In genomic region chr17:8628609-8629169, GRCh38 we compare ENCODE assay signal across 8 cellular contexts. TPM values are rescaled to one million over a fixed set of nuclear protein-coding genes. Genes with fewer than 3 reads are reported as not detected.
DNase-seq lines count a peak whose midpoint lies in the region; ATAC-seq, FAIRE-seq and TF ChIP-seq lines count a peak whose summit lies in the region.

No MANE protein-coding gene starts in this region.

- H3K4me3 ChIP-seq in A549: peak overlapping the region; percentile 95

- H3K4me3 Mint-ChIP-seq in activated T-helper 2 cell treated with anti-CD3 and anti-CD28 coated beads, Interferon-gamma antibody, Interleukin-2, Interleukin-4, amounts not matched to agents 10 μg/mL and 5 μg/mL and 100 μg/mL, durations not matched to agents 14 hours and 24 hours and 36 hours (ENCODE audit: low read depth): peak overlapping the region; percentile 28

- peaks cover 11% of the 10 kb centered on the region for H3K4me1 Mint-ChIP-seq in activated T-helper 2 cell treated with anti-CD3 and anti-CD28 coated beads, Interferon-gamma antibody, Interleukin-2, Interleukin-4, amounts not matched to agents 10 μg/mL and 5 μg/mL and 100 μg/mL, durations not matched to agents 14 hours and 24 hours and 36 hours (ENCODE audit: low read depth)

- no peak for DNase-seq in A549 (ENCODE audit: low read depth in 1 of 2, low spot score in 1 of 2)
- DNase-seq in activated T-helper 2 cell treated with anti-CD3 and anti-CD28 coated beads, Interferon-gamma antibody, Interleukin-2, Interleukin-4, amounts not matched to agents 10 μg/mL and 5 μg/mL and 100 μg/mL, durations not matched to agents 14 hours and 24 hours and 36 hours (ENCODE audit: low spot score): no peak
- DNase-seq in left kidney (ENCODE audit: low read depth, low spot score): peak; percentile 46
- DNase-seq in NOMO-1 treated with DMSO at 0.1 percent for 48 hours (lab: John Stamatoyannopoulos, UW; ENCODE audit: unreplicated experiment): no peak
- DNase-seq in posterior cingulate gyrus: no peak
- DNase-seq in cortex of kidney (lab: John Stamatoyannopoulos, UW): no peak

- H3K9me3 Mint-ChIP-seq in activated T-helper 2 cell treated with anti-CD3 and anti-CD28 coated beads, Interferon-gamma antibody, Interleukin-2, Interleukin-4, amounts not matched to agents 10 μg/mL and 5 μg/mL and 100 μg/mL, durations not matched to agents 14 hours and 24 hours and 36 hours: no peaks in the 10 kb centered on the region

- no peak for FAIRE-seq in A549 (lab: Jason Lieb, UNC)

- 91% methylated on average over 8 of the region's 8 CpGs for WGBS in A549 (ENCODE audit: missing lambda C conversion rate)

- peak overlapping the region; percentile 95 for H3K9ac ChIP-seq in ES-I3 (ENCODE audit: low read depth, low read length)

- peak overlapping the region; percentile 93 for H3K4me2 ChIP-seq in A549

- intact Hi-C loops in activated T-helper 2 cell treated with anti-CD3 and anti-CD28 coated beads, Interferon-gamma antibody, Interleukin-2, Interleukin-4, amounts not matched to agents 10 μg/mL and 5 μg/mL and 100 μg/mL, durations not matched to agents 14 hours and 24 hours and 36 hours (cut with micrococcal nuclease): loop anchor here (1.0 to 10.0 kb wide), 2 partner anchors 7 to 54 kb away; no protein-coding TSS in a partner anchor
- intact Hi-C loops in posterior cingulate gyrus (cut with DNase I): loop anchor here (10.0 kb wide), 1 partner anchor 144 kb away; no protein-coding TSS in a partner anchor

- peaks cover 2% of the 10 kb centered on the region for H3K36me3 Mint-ChIP-seq in activated T-helper 2 cell treated with anti-CD3 and anti-CD28 coated beads, Interferon-gamma antibody, Interleukin-2, Interleukin-4, amounts not matched to agents 10 μg/mL and 5 μg/mL and 100 μg/mL, durations not matched to agents 14 hours and 24 hours and 36 hours (ENCODE audit: low read depth)

- H3K4me1 ChIP-seq in A549 (peaks cover 13% of the 10 kb centered on the region), ES-I3 (ENCODE audit: insufficient read depth, low read length) (peaks cover 20% of the 10 kb centered on the region)

- H3K9me3 ChIP-seq in A549 (no peaks in the 10 kb centered on the region), ES-I3 (ENCODE audit: control insufficient read depth, insufficient read depth, low read length) (no peaks in the 10 kb centered on the region)

- CTCF ChIA-PET in A549 (lab: Yijun Ruan, JAX): interaction anchor here (0.5 to 1.5 kb wide), 2 partner anchors 218 to 242 kb away, joined by 3 to 4 read pairs; no protein-coding TSS in a partner anchor

- POLR2A ChIA-PET in A549 (lab: Yijun Ruan, JAX): no interaction called here

- no peaks in the 10 kb centered on the region for H3K36me3 ChIP-seq in ES-I3 (ENCODE audit: insufficient read depth, low read length)

- H3K27ac ChIP-seq in A549: peak overlapping the region in 1 of 2 experiments; percentile 94; a peak in 4 of 6 replicates

- H3K27ac Mint-ChIP-seq in activated T-helper 2 cell treated with anti-CD3 and anti-CD28 coated beads, Interferon-gamma antibody, Interleukin-2, Interleukin-4, amounts not matched to agents 10 μg/mL and 5 μg/mL and 100 μg/mL, durations not matched to agents 14 hours and 24 hours and 36 hours: no peak overlapping the region

- TF ChIP-seq EP300 in A549 (IDR thresholded peaks at IDR 0.05): no peak

- no peak for TF ChIP-seq POLR2A in A549 (IDR thresholded peaks at IDR 0.05; ENCODE audit: low read length)

- TF ChIP-seq CTCF in A549 (IDR thresholded peaks at IDR 0.05): no peak

- H3K27me3 Mint-ChIP-seq in activated T-helper 2 cell treated with anti-CD3 and anti-CD28 coated beads, Interferon-gamma antibody, Interleukin-2, Interleukin-4, amounts not matched to agents 10 μg/mL and 5 μg/mL and 100 μg/mL, durations not matched to agents 14 hours and 24 hours and 36 hours (ENCODE audit: low read depth): peaks cover 53% of the 10 kb centered on the region

- TF ChIP-seq RAD21 in A549 (conservative IDR thresholded peaks at IDR 0.05 in 1 of 2, IDR thresholded peaks at IDR 0.05 in 1 of 2): no peak

- ATAC-seq in A549 (no peak), HG03159 (IDR thresholded peaks at IDR 0.05; ENCODE audit: unreplicated experiment) (no peak)

TF ChIP-seq in A549, 52 proteins besides CTCF, POLR2A, EP300 and RAD21:
- TF ChIP-seq PHF8 (IDR thresholded peaks at IDR 0.05; ENCODE audit: borderline replicate concordance, low read depth) (no peak), JUNB (IDR thresholded peaks at IDR 0.05) (no peak), FOXS1 (CRISPR knock-in tag; IDR thresholded peaks at IDR 0.05) (no peak), JUN (IDR thresholded peaks at IDR 0.05) (no peak), NPAS2 (CRISPR knock-in tag; IDR thresholded peaks at IDR 0.05; ENCODE audit: borderline replicate concordance) (no peak), ESRRA (IDR thresholded peaks at IDR 0.05; ENCODE audit: borderline replicate concordance, low read length) (no peak), EHMT2 (IDR thresholded peaks at IDR 0.05; ENCODE audit: low read depth) (no peak), USF2 (IDR thresholded peaks at IDR 0.05) (no peak), HOXA7 (CRISPR knock-in tag; IDR thresholded peaks at IDR 0.05) (no peak), CBX2 (IDR thresholded peaks at IDR 0.05; ENCODE audit: borderline replicate concordance, low read depth) (no peak), MYC (IDR thresholded peaks at IDR 0.05; ENCODE audit: borderline replicate concordance, low read length) (no peak), HEYL (CRISPR knock-in tag; IDR thresholded peaks at IDR 0.05) (no peak), RNF2 (IDR thresholded peaks at IDR 0.05; ENCODE audit: borderline replicate concordance, low read depth) (no peak), CEBPB (IDR thresholded peaks at IDR 0.05) (no peak), RFX5 (IDR thresholded peaks at IDR 0.05) (no peak), REST (IDR thresholded peaks at IDR 0.05) (no peak), POLR2AphosphoS2 (conservative IDR thresholded peaks at IDR 0.05; ENCODE audit: low read length) (no peak), ZFP36 (IDR thresholded peaks at IDR 0.05; ENCODE audit: borderline replicate concordance, partially characterized antibody) (no peak), SMC3 (IDR thresholded peaks at IDR 0.05) (no peak), KDM1A (IDR thresholded peaks at IDR 0.05; ENCODE audit: low read depth) (no peak)
TF ChIP-seq in A549: peak in this region for 0.

RNA-seq across cellular contexts. Expression of gene MYH10, which starts 1.8 kb away (rescaled TPM):
- polyA plus RNA-seq in A549 (2011; rRNA removed) (28.3 TPM in 2 replicates), A549 (2017; fragmentation: RNase III; extraction: RNeasy Plus Mini Kit Qiagen cat#74134 plus additional on column Dnase treatment) (26.4 to 26.7 TPM (median 26.5 TPM) in 3 replicates)
- 25.3 and 27.1 TPM in 2 replicates for polyA plus RNA-seq in A549 (2012; cell fraction: cytosol; rRNA removed)
- 67.6 and 76.0 TPM in 2 replicates for polyA plus RNA-seq in A549 (2012; cell fraction: nucleus; rRNA removed)
- 30.3 and 55.2 TPM in 2 replicates for polyA minus RNA-seq in A549 (2011; rRNA and poly(A)+ RNA removed)
- 13.2 and 20.7 TPM in 2 replicates for total RNA-seq in activated T-helper 2 cell treated with anti-CD3 and anti-CD28 coated beads, Interferon-gamma antibody, Interleukin-2, Interleukin-4, amounts not matched to agents 10 μg/mL and 5 μg/mL and 100 μg/mL, durations not matched to agents 14 hours and 24 hours and 36 hours
